Comparison of ENCODE assay signal across 11 cellular contexts in genomic region chr22:50218153-50218995, GRCh38. TPM values are rescaled to one million over a fixed set of nuclear protein-coding genes. Genes with fewer than 3 reads are reported as not detected.
A peak's percentile ranks its signal among the peaks of the same experiment; 100 is the strongest.
DNase-seq lines count a peak whose midpoint lies in the region; ATAC-seq and TF ChIP-seq lines count a peak whose summit lies in the region.
"Had no signal": no experiment of that assay in that cellular context is flagged by ENCODE, and none has a peak within 500 bp of the region (broad histone marks: within the 10 kb centered on the region; RNA-seq: fewer than 3 reads in every experiment).

No MANE protein-coding gene starts in this region.

- H3K27me3 ChIP-seq in ascending aorta, result no peaks in the 10 kb centered on the region
- H3K27me3 ChIP-seq: adrenal gland, SJSA1 had no signal

- peaks cover 70 to 84% of the 10 kb centered on the region in 2 donors for H3K36me3 ChIP-seq in ascending aorta

- H3K27me3 Mint-ChIP-seq in activated T-cell treated with anti-CD3 and anti-CD28 coated beads, Interleukin-2, amount 50 U/mL, for 24 hours, result no peaks in the 10 kb centered on the region
- no peaks in the 10 kb centered on the region for H3K27me3 Mint-ChIP-seq in activated T-cell treated with anti-CD3 and anti-CD28 coated beads, Interleukin-2, amount 50 U/mL, for 4 hours (ENCODE audit: low read depth)
- no peaks in the 10 kb centered on the region for H3K27me3 Mint-ChIP-seq in stimulated activated naive B cell treated with anti-CD40 and anti-IgM and Interleukin-4, amounts not matched to agents 10 μg/mL and 1 μg/mL and 100 μg/mL, for 72 hours

- DNase-seq in activated T-cell treated with anti-CD3 and anti-CD28 coated beads, Interleukin-2, amount 50 U/mL, for 24 hours, result no peak
- DNase-seq in activated T-cell treated with anti-CD3 and anti-CD28 coated beads, Interleukin-2, amount 50 U/mL, for 4 hours, result no peak
- no peak for DNase-seq in stimulated activated naive B cell treated with anti-CD40 and anti-IgM and Interleukin-4, amounts not matched to agents 10 μg/mL and 1 μg/mL and 100 μg/mL, for 72 hours
- DNase-seq in ascending aorta (ENCODE audit: low spot score in 2 of 2), result no peak
- DNase-seq: activated CD4-positive, alpha-beta T cell treated with anti-CD3 and anti-CD28 coated beads, Interleukin-2, amount 50 U/mL, for 48 hours; NCI-H2081 treated with DMSO at 0.1 percent for 48 hours had no signal

- intact Hi-C loops in ascending aorta (cut with DNase I), result no loop called here

- no peak overlapping the region for H3K27ac ChIP-seq in ascending aorta
- H3K27ac ChIP-seq: adrenal gland, parathyroid adenoma, SJSA1 had no signal

- ATAC-seq in activated T-cell treated with anti-CD3 and anti-CD28 coated beads, Interleukin-2, amount 50 U/mL, for 4 hours, result no peak
- ATAC-seq in esophagus mucosa (peak; percentile 4), GM21576 (IDR thresholded peaks at IDR 0.05; ENCODE audit: unreplicated experiment) (no peak)
- peak; percentile 15 to 26 for ATAC-seq in stimulated activated naive B cell treated with anti-CD40 and anti-IgM and Interleukin-4, amounts not matched to agents 10 μg/mL and 1 μg/mL and 100 μg/mL, for 72 hours (replicated peaks)

- no peak overlapping the region for H3K4me3 ChIP-seq in ascending aorta
- H3K4me3 ChIP-seq: adrenal gland, SJSA1 had no signal

- no peak overlapping the region for H3K4me3 Mint-ChIP-seq in activated T-cell treated with anti-CD3 and anti-CD28 coated beads, Interleukin-2, amount 50 U/mL, for 24 hours
- H3K4me3 Mint-ChIP-seq in activated T-cell treated with anti-CD3 and anti-CD28 coated beads, Interleukin-2, amount 50 U/mL, for 4 hours, result no peak overlapping the region
- no peak overlapping the region for H3K4me3 Mint-ChIP-seq in stimulated activated naive B cell treated with anti-CD40 and anti-IgM and Interleukin-4, amounts not matched to agents 10 μg/mL and 1 μg/mL and 100 μg/mL, for 72 hours

- H3K9me3 Mint-ChIP-seq in activated T-cell treated with anti-CD3 and anti-CD28 coated beads, Interleukin-2, amount 50 U/mL, for 24 hours, result no peaks in the 10 kb centered on the region
- H3K9me3 Mint-ChIP-seq in activated T-cell treated with anti-CD3 and anti-CD28 coated beads, Interleukin-2, amount 50 U/mL, for 4 hours, result no peaks in the 10 kb centered on the region
- H3K9me3 Mint-ChIP-seq in stimulated activated naive B cell treated with anti-CD40 and anti-IgM and Interleukin-4, amounts not matched to agents 10 μg/mL and 1 μg/mL and 100 μg/mL, for 72 hours, result no peaks in the 10 kb centered on the region

- no peaks in the 10 kb centered on the region for H3K4me1 ChIP-seq in ascending aorta
- H3K4me1 ChIP-seq: adrenal gland, parathyroid adenoma, SJSA1 had no signal

- H3K4me1 Mint-ChIP-seq in activated T-cell treated with anti-CD3 and anti-CD28 coated beads, Interleukin-2, amount 50 U/mL, for 24 hours (ENCODE audit: low read depth), result peaks cover 2% of the 10 kb centered on the region
- H3K4me1 Mint-ChIP-seq in activated T-cell treated with anti-CD3 and anti-CD28 coated beads, Interleukin-2, amount 50 U/mL, for 4 hours (ENCODE audit: low read depth), result peaks cover 4% of the 10 kb centered on the region
- peaks cover 13 to 33% of the 10 kb centered on the region in 2 donors for H3K4me1 Mint-ChIP-seq in stimulated activated naive B cell treated with anti-CD40 and anti-IgM and Interleukin-4, amounts not matched to agents 10 μg/mL and 1 μg/mL and 100 μg/mL, for 72 hours

- no peaks in the 10 kb centered on the region for H3K9me3 ChIP-seq in ascending aorta
- H3K9me3 ChIP-seq: adrenal gland, SJSA1 had no signal

- TF ChIP-seq CTCF in ascending aorta (IDR thresholded peaks at IDR 0.05), result no peak

- H3K27ac Mint-ChIP-seq in activated T-cell treated with anti-CD3 and anti-CD28 coated beads, Interleukin-2, amount 50 U/mL, for 24 hours, result peak overlapping the region; percentile 40
- peak overlapping the region; percentile 56 for H3K27ac Mint-ChIP-seq in stimulated activated naive B cell treated with anti-CD40 and anti-IgM and Interleukin-4, amounts not matched to agents 10 μg/mL and 1 μg/mL and 100 μg/mL, for 72 hours

- peaks cover 92% of the 10 kb centered on the region for H3K36me3 Mint-ChIP-seq in activated T-cell treated with anti-CD3 and anti-CD28 coated beads, Interleukin-2, amount 50 U/mL, for 24 hours (ENCODE audit: low read depth)
- H3K36me3 Mint-ChIP-seq in activated T-cell treated with anti-CD3 and anti-CD28 coated beads, Interleukin-2, amount 50 U/mL, for 4 hours (ENCODE audit: insufficient read depth), result peaks cover 25% of the 10 kb centered on the region
- peaks cover 57 to 74% of the 10 kb centered on the region in 2 donors for H3K36me3 Mint-ChIP-seq in stimulated activated naive B cell treated with anti-CD40 and anti-IgM and Interleukin-4, amounts not matched to agents 10 μg/mL and 1 μg/mL and 100 μg/mL, for 72 hours

RNA-seq across cellular contexts. Expression of gene SELENOO, which starts 17.6 kb away (rescaled TPM):
- 10 to 100 TPM; 24.4 to 27.9 (median 26.9) TPM for total RNA-seq in activated T-cell treated with anti-CD3 and anti-CD28 coated beads, Interleukin-2, amount 50 U/mL, for 4 hours
- total RNA-seq in esophagus mucosa (13.3 TPM), ascending aorta (41.7 TPM)

RNA-seq across cellular contexts. Expression of gene TUBGCP6, which starts 26.4 kb away (rescaled TPM):
- total RNA-seq in activated T-cell treated with anti-CD3 and anti-CD28 coated beads, Interleukin-2, amount 50 U/mL, for 4 hours, result 10 to 100 TPM; 44.5 to 50.6 (median 48.3) TPM
- 14.8 TPM for total RNA-seq in esophagus mucosa
- total RNA-seq in ascending aorta, result 58.1 TPM

RNA-seq across cellular contexts. Expression of gene TRABD, which starts 32.7 kb away (rescaled TPM):
- 10 to 100 TPM; 91.3 to 95.0 (median 93.4) TPM for total RNA-seq in activated T-cell treated with anti-CD3 and anti-CD28 coated beads, Interleukin-2, amount 50 U/mL, for 4 hours
- total RNA-seq in esophagus mucosa, result 32.6 TPM
- total RNA-seq in ascending aorta, result 91.4 TPM

RNA-seq across cellular contexts. Expression of gene HDAC10, which starts 32.7 kb away (rescaled TPM):
- 10 to 100 TPM; 45.1 to 50.6 (median 48.2) TPM for total RNA-seq in activated T-cell treated with anti-CD3 and anti-CD28 coated beads, Interleukin-2, amount 50 U/mL, for 4 hours
- total RNA-seq in esophagus mucosa (17.7 TPM), ascending aorta (73.2 TPM)

RNA-seq across cellular contexts. Expression of gene MAPK12, which starts 43.1 kb away (rescaled TPM):
- total RNA-seq in activated T-cell treated with anti-CD3 and anti-CD28 coated beads, Interleukin-2, amount 50 U/mL, for 4 hours, result 1 to 10 TPM; 3.3 to 4.3 (median 3.9) TPM
- 2.6 TPM for total RNA-seq in esophagus mucosa
- total RNA-seq in ascending aorta, result 29.4 TPM

Comparison
In these comparisons a context has a peak if more than half of its experiments do, and no peak if none do; other contexts are left out.
1. ATAC-seq: peak in esophagus mucosa (single experiment) and stimulated activated naive B cell treated with anti-CD40 and anti-IgM and Interleukin-4, amounts not matched to agents 10 μg/mL and 1 μg/mL and 100 μg/mL, for 72 hours (2 of 2); none in activated T-cell treated with anti-CD3 and anti-CD28 coated beads, Interleukin-2, amount 50 U/mL, for 4 hours (0 of 2) and GM21576 (single experiment).